In the genomic region with DNA sequence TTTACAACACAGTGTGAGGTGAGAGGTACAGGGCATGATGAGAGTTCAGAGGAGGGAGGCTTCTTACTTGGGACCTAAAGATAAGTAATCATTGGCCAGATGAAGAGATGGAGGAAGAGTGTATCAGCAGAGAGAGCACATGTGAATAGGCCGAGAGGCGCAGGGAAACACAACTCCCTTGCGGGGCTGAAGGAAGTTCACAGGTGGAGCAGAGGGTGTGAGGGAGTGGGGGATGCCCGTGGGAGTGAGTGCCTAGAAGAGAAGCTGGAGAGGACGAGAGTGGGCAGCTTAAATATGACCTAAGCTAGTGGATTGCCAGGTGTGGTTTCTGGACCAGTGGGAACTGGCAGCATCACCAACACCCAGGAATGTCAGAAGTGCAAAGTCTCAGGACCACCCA, we compare ENCODE assay signal across 1 cellular context.
TF ChIP-seq lines count a peak whose summit lies in the region.

No MANE protein-coding gene starts in this region.

TF ChIP-seq in GM23338, 12 proteins besides CTCF, POLR2A, EP300 and RAD21 (continued from another document):
- TF ChIP-seq, protein P1, sequence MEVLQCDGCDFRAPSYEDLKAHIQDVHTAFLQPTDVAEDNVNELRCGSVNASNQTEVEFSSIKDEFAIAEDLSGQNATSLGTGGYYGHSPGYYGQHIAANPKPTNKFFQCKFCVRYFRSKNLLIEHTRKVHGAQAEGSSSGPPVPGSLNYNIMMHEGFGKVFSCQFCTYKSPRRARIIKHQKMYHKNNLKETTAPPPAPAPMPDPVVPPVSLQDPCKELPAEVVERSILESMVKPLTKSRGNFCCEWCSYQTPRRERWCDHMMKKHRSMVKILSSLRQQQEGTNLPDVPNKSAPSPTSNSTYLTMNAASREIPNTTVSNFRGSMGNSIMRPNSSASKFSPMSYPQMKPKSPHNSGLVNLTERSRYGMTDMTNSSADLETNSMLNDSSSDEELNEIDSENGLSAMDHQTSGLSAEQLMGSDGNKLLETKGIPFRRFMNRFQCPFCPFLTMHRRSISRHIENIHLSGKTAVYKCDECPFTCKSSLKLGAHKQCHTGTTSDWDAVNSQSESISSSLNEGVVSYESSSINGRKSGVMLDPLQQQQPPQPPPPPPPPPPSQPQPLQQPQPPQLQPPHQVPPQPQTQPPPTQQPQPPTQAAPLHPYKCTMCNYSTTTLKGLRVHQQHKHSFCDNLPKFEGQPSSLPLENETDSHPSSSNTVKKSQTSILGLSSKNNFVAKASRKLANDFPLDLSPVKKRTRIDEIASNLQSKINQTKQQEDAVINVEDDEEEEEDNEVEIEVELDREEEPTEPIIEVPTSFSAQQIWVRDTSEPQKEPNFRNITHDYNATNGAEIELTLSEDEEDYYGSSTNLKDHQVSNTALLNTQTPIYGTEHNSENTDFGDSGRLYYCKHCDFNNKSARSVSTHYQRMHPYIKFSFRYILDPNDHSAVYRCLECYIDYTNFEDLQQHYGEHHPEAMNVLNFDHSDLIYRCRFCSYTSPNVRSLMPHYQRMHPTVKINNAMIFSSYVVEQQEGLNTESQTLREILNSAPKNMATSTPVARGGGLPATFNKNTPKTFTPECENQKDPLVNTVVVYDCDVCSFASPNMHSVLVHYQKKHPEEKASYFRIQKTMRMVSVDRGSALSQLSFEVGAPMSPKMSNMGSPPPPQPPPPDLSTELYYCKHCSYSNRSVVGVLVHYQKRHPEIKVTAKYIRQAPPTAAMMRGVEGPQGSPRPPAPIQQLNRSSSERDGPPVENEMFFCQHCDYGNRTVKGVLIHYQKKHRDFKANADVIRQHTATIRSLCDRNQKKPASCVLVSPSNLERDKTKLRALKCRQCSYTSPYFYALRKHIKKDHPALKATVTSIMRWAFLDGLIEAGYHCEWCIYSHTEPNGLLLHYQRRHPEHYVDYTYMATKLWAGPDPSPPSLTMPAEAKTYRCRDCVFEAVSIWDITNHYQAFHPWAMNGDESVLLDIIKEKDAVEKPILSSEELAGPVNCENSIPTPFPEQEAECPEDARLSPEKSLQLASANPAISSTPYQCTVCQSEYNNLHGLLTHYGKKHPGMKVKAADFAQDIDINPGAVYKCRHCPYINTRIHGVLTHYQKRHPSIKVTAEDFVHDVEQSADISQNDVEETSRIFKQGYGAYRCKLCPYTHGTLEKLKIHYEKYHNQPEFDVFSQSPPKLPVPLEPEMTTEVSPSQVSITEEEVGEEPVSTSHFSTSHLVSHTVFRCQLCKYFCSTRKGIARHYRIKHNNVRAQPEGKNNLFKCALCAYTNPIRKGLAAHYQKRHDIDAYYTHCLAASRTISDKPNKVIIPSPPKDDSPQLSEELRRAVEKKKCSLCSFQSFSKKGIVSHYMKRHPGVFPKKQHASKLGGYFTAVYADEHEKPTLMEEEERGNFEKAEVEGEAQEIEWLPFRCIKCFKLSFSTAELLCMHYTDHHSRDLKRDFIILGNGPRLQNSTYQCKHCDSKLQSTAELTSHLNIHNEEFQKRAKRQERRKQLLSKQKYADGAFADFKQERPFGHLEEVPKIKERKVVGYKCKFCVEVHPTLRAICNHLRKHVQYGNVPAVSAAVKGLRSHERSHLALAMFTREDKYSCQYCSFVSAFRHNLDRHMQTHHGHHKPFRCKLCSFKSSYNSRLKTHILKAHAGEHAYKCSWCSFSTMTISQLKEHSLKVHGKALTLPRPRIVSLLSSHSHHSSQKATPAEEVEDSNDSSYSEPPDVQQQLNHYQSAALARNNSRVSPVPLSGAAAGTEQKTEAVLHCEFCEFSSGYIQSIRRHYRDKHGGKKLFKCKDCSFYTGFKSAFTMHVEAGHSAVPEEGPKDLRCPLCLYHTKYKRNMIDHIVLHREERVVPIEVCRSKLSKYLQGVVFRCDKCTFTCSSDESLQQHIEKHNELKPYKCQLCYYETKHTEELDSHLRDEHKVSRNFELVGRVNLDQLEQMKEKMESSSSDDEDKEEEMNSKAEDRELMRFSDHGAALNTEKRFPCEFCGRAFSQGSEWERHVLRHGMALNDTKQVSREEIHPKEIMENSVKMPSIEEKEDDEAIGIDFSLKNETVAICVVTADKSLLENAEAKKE (CRISPR knock-in tag; IDR thresholded peaks at IDR 0.05): no peak
- no peak for TF ChIP-seq STAT1 (IDR thresholded peaks at IDR 0.05; ENCODE audit: unreplicated experiment)
- TF ChIP-seq, protein P2, sequence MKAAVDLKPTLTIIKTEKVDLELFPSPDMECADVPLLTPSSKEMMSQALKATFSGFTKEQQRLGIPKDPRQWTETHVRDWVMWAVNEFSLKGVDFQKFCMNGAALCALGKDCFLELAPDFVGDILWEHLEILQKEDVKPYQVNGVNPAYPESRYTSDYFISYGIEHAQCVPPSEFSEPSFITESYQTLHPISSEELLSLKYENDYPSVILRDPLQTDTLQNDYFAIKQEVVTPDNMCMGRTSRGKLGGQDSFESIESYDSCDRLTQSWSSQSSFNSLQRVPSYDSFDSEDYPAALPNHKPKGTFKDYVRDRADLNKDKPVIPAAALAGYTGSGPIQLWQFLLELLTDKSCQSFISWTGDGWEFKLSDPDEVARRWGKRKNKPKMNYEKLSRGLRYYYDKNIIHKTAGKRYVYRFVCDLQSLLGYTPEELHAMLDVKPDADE (IDR thresholded peaks at IDR 0.05): no peak
- no peak for TF ChIP-seq NANOG (IDR thresholded peaks at IDR 0.05; ENCODE audit: borderline replicate concordance)
- no peak for TF ChIP-seq CREB1 (CRISPR knock-in tag; IDR thresholded peaks at IDR 0.05; ENCODE audit: low read depth)
- TF ChIP-seq POLR2AphosphoS5 (IDR thresholded peaks at IDR 0.05; ENCODE audit: low read depth): no peak
- no peak for TF ChIP-seq ZNF331 (CRISPR knock-in tag; IDR thresholded peaks at IDR 0.05; ENCODE audit: low read depth)
- no peak for TF ChIP-seq EZH2phosphoT487 (IDR thresholded peaks at IDR 0.05; ENCODE audit: unreplicated experiment)
- TF ChIP-seq ZNF114 (CRISPR knock-in tag; IDR thresholded peaks at IDR 0.05): no peak
- no peak for TF ChIP-seq EZH2 (IDR thresholded peaks at IDR 0.05; ENCODE audit: low read depth, unreplicated experiment)
